In genomic region chr10:122347162-122347561, GRCh38 we compare ENCODE assay signal across 31 cellular contexts.
"Had no signal": no experiment of that assay in that cellular context is flagged by ENCODE, and none has a peak within 500 bp of the region (broad histone marks: within the 10 kb centered on the region; RNA-seq: fewer than 3 reads in every experiment).

No MANE protein-coding gene starts in this region.

- H3K27ac ChIP-seq: adrenal gland, body of pancreas, coronary artery, dorsolateral prefrontal cortex, foreskin keratinocyte, heart left ventricle, thyroid gland, upper lobe of right lung had no signal

- H3K36me3 ChIP-seq: adrenal gland, heart left ventricle, thyroid gland, upper lobe of right lung had no signal

- H3K4me1 ChIP-seq: adrenal gland, body of pancreas, foreskin keratinocyte, upper lobe of right lung had no signal

- H3K27me3 ChIP-seq: adrenal gland, body of pancreas, dorsolateral prefrontal cortex, heart left ventricle, thyroid gland, upper lobe of right lung had no signal

- H3K9me3 ChIP-seq: adrenal gland, body of pancreas, heart left ventricle, thyroid gland, upper lobe of right lung had no signal

- H3K4me3 ChIP-seq: adrenal gland, body of pancreas, coronary artery, dorsolateral prefrontal cortex, heart left ventricle, smooth muscle cell, thyroid gland, upper lobe of right lung had no signal

- DNase-seq: activated CD4-positive, alpha-beta T cell treated with anti-CD3 and anti-CD28 coated beads for 36 hours; activated CD4-positive, CD25-positive, alpha-beta regulatory T cell; activated CD8-positive, alpha-beta T cell treated with anti-CD3 and anti-CD28 coated beads, Interleukin-2, amount 10 ng/mL, durations not matched to agents 7 days and 5 days; activated effector memory CD4-positive, alpha-beta T cell treated with Interleukin-2 at 50 U/mL for 16 hours; activated naive CD4-positive, alpha-beta T cell treated with Interleukin-2 at 50 U/mL for 16 hours; activated naive CD8-positive, alpha-beta T cell treated with anti-CD3 and anti-CD28 coated beads for 36 hours; adrenal gland; aorta; body of pancreas; cerebellar nuclear complex; dorsolateral prefrontal cortex; effector memory CD4-positive, alpha-beta T cell; foreskin keratinocyte; heart left ventricle; hypothalamus; immature natural killer cell; kidney; midbrain; naive thymus-derived CD8-positive, alpha-beta T cell; stimulated activated CD4-positive, alpha-beta T cell treated with anti-CD3 and anti-CD28 coated beads, Interleukin-1b, Interleukin-23, amount 100 ng/mL, for 48 hours; stimulated activated CD4-positive, alpha-beta T cell treated with anti-CD3 and anti-CD28 coated beads, Interleukin-4, amount 100 ng/mL, for 4 hours; stimulated activated CD8-positive, alpha-beta memory T cell treated with anti-CD3 and anti-CD28 coated beads, Interleukin-4, amount 100 ng/mL, for 48 hours; stimulated activated naive CD8-positive, alpha-beta T cell treated with anti-CD3 and anti-CD28 coated beads, Interleukin-15, amount 100 ng/mL, for 72 hours; substantia nigra; T-helper 1 cell; thyroid gland; upper lobe of right lung had no signal

- ATAC-seq: activated CD4-positive, alpha-beta T cell treated with anti-CD3 and anti-CD28 coated beads for 36 hours; activated CD8-positive, alpha-beta T cell treated with anti-CD3 and anti-CD28 coated beads, Interleukin-2, amount 10 ng/mL, durations not matched to agents 7 days and 5 days; body of pancreas; foreskin keratinocyte; heart left ventricle; naive thymus-derived CD8-positive, alpha-beta T cell; sciatic nerve; stimulated activated memory B cell treated with anti-CD40 and anti-IgM and Interleukin-4, amounts not matched to agents 10 μg/mL and 1 μg/mL and 100 μg/mL, for 72 hours; stimulated activated naive CD8-positive, alpha-beta T cell treated with anti-CD3 and anti-CD28 coated beads, Interleukin-15, amount 100 ng/mL, for 72 hours; upper lobe of right lung had no signal
